ENCODE assay signal across 8 cellular contexts in the genomic region with DNA sequence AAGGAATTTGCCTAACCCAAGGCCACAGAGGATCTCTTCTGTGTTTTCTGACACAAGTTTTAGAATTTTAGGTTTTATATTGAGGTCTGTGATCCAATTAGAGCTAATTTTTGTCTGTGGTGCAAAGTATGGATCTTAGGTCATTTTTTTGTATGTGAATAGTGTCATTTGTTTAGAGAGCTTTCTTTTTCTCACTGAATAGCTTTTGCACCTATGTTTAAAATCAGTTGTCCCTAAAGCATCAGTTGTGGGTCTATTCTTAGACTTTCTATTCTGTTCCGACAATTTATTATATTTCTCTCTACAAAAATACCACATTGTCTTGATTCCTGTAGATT. TPM values are rescaled to one million over a fixed set of nuclear protein-coding genes. Genes with fewer than 3 reads are reported as not detected.
DNase-seq lines count a peak whose midpoint lies in the region; ATAC-seq and TF ChIP-seq lines count a peak whose summit lies in the region.

No MANE protein-coding gene starts in this region.

- peaks cover 3% of the 10 kb centered on the region for H3K9me3 Mint-ChIP-seq in activated T-cell treated with anti-CD3 and anti-CD28 coated beads, Interleukin-2, amount 50 U/mL, for 24 hours
- H3K9me3 Mint-ChIP-seq in natural killer cell treated with Interleukin-12 subunit alpha and Interleukin-12 subunit beta and Interleukin-15 and Interleukin-18, amount 100 ng/mL, for 72 hours, result no peaks in the 10 kb centered on the region

- peaks cover 70% of the 10 kb centered on the region for H3K36me3 Mint-ChIP-seq in activated T-cell treated with anti-CD3 and anti-CD28 coated beads, Interleukin-2, amount 50 U/mL, for 24 hours (ENCODE audit: low read depth)
- no peaks in the 10 kb centered on the region for H3K36me3 Mint-ChIP-seq in natural killer cell treated with Interleukin-12 subunit alpha and Interleukin-12 subunit beta and Interleukin-15 and Interleukin-18, amount 100 ng/mL, for 72 hours

- peak overlapping the region; percentile 59 to 79 for H3K4me3 ChIP-seq in cardiac fibroblast (replicated peaks in 1 of 2; ENCODE audit: low read depth in 2 of 2, low read length in 2 of 2)

- H3K4me3 Mint-ChIP-seq in activated T-cell treated with anti-CD3 and anti-CD28 coated beads, Interleukin-2, amount 50 U/mL, for 24 hours, result peak overlapping the region; percentile 89
- peak overlapping the region; percentile 94 for H3K4me3 Mint-ChIP-seq in natural killer cell treated with Interleukin-12 subunit alpha and Interleukin-12 subunit beta and Interleukin-15 and Interleukin-18, amount 100 ng/mL, for 72 hours

- peak overlapping the region; percentile 86 for H3K27ac Mint-ChIP-seq in activated T-cell treated with anti-CD3 and anti-CD28 coated beads, Interleukin-2, amount 50 U/mL, for 24 hours
- H3K27ac Mint-ChIP-seq in natural killer cell treated with Interleukin-12 subunit alpha and Interleukin-12 subunit beta and Interleukin-15 and Interleukin-18, amount 100 ng/mL, for 72 hours, result peak overlapping the region; percentile 86 to 94

- H3K4me1 Mint-ChIP-seq in activated T-cell treated with anti-CD3 and anti-CD28 coated beads, Interleukin-2, amount 50 U/mL, for 24 hours (ENCODE audit: low read depth), result peaks cover 49% of the 10 kb centered on the region
- H3K4me1 Mint-ChIP-seq in natural killer cell treated with Interleukin-12 subunit alpha and Interleukin-12 subunit beta and Interleukin-15 and Interleukin-18, amount 100 ng/mL, for 72 hours (ENCODE audit: low read depth in 2 of 2), result peaks cover 25 to 32% of the 10 kb centered on the region in 2 donors

- no peak for TF ChIP-seq CTCF in cardiac fibroblast (IDR thresholded peaks at IDR 0.05; ENCODE audit: low read depth, low read length)

- no peaks in the 10 kb centered on the region for H3K27me3 Mint-ChIP-seq in activated T-cell treated with anti-CD3 and anti-CD28 coated beads, Interleukin-2, amount 50 U/mL, for 24 hours
- H3K27me3 Mint-ChIP-seq in natural killer cell treated with Interleukin-12 subunit alpha and Interleukin-12 subunit beta and Interleukin-15 and Interleukin-18, amount 100 ng/mL, for 72 hours, result no peaks in the 10 kb centered on the region

- no peak for DNase-seq in activated T-cell treated with anti-CD3 and anti-CD28 coated beads, Interleukin-2, amount 50 U/mL, for 24 hours
- DNase-seq in activated T-cell treated with anti-CD3 and anti-CD28 coated beads, Interleukin-2, amount 50 U/mL, for 1 hour, result no peak
- DNase-seq in cardiac fibroblast (ENCODE audit: low read depth in 2 of 2) (no peak), DMS153 treated with DMSO at 0.1 percent for 48 hours (lab: John Stamatoyannopoulos, UW; ENCODE audit: unreplicated experiment) (no peak), NCI-H2196 treated with DMSO at 0.1 percent for 48 hours (lab: John Stamatoyannopoulos, UW; ENCODE audit: unreplicated experiment) (no peak)
- DNase-seq in natural killer cell treated with Interleukin-12 subunit alpha and Interleukin-12 subunit beta and Interleukin-15 and Interleukin-18, amount 100 ng/mL, for 72 hours (ENCODE audit: low spot score), result no peak

- ATAC-seq in HG03457 (IDR thresholded peaks at IDR 0.05; ENCODE audit: unreplicated experiment) (peak; percentile 2), HG03196 (IDR thresholded peaks at IDR 0.05; ENCODE audit: unreplicated experiment) (no peak)
- ATAC-seq in natural killer cell treated with Interleukin-12 subunit alpha and Interleukin-12 subunit beta and Interleukin-15 and Interleukin-18, amount 100 ng/mL, for 72 hours, result no peak

RNA-seq across cellular contexts. Expression of a gene that starts 0.3 kb away (rescaled TPM):
- total RNA-seq in natural killer cell treated with Interleukin-12 subunit alpha and Interleukin-12 subunit beta and Interleukin-15 and Interleukin-18, amount 100 ng/mL, for 72 hours, result 10 to 100 TPM; 24.2 to 28.1 TPM

RNA-seq across cellular contexts. Expression of a gene that starts 41.3 kb away (rescaled TPM):
- total RNA-seq in natural killer cell treated with Interleukin-12 subunit alpha and Interleukin-12 subunit beta and Interleukin-15 and Interleukin-18, amount 100 ng/mL, for 72 hours, result 10 to 100 TPM; 15.9 to 36.4 TPM
